In genomic region chr15:86872782-86873181, GRCh38 we compare ENCODE assay signal across 20 cellular contexts.
DNase-seq lines count a peak whose midpoint lies in the region; TF ChIP-seq lines count a peak whose summit lies in the region.
"Had no signal": no experiment of that assay in that cellular context is flagged by ENCODE, and none has a peak within 500 bp of the region (broad histone marks: within the 10 kb centered on the region; RNA-seq: fewer than 3 reads in every experiment).

No MANE protein-coding gene starts in this region.

- no peaks in the 10 kb centered on the region for H3K36me3 ChIP-seq in HEK293 (ENCODE audit: control insufficient read depth in 2 of 2, insufficient read depth in 1 of 2, low read length in 2 of 2)
- H3K36me3 ChIP-seq in Karpas-422 (ENCODE audit: insufficient read depth, low read length) = no peaks in the 10 kb centered on the region
- H3K36me3 ChIP-seq: BE2C, BLaER1 had no signal

- H3K9me3 ChIP-seq in HEK293 (ENCODE audit: control insufficient read depth, insufficient read depth, low read depth, low read length) = no peaks in the 10 kb centered on the region; the same call in 1 of the 2 replicates
- H3K9me3 ChIP-seq in Karpas-422 (ENCODE audit: low read length) = no peaks in the 10 kb centered on the region; the same call in 1 of the 2 replicates
- H3K9me3 ChIP-seq: BE2C, BLaER1 had no signal

- TF ChIP-seq CTCF in HEK293 (tag by site-specific recombination; IDR thresholded peaks at IDR 0.05) = no peak

- H3K27ac ChIP-seq in HEK293 (ENCODE audit: extremely low read depth, low read depth, low read length) (no peak overlapping the region), Karpas-422 (ENCODE audit: low read length) (no peak overlapping the region)
- H3K27ac ChIP-seq: BLaER1 had no signal

- H3K9ac ChIP-seq in Karpas-422 (ENCODE audit: low read length) = no peak overlapping the region
- H3K9ac ChIP-seq: BLaER1 had no signal

- no peaks in the 10 kb centered on the region for H3K79me2 ChIP-seq in Karpas-422 (ENCODE audit: low read length)

- no peak overlapping the region for H2AFZ ChIP-seq in Karpas-422 (ENCODE audit: low read length)

- no peaks in the 10 kb centered on the region for H3K9me2 ChIP-seq in Karpas-422 (replicated peaks; ENCODE audit: insufficient read depth, low read length)

- CTCF ChIA-PET in HEK293 (lab: Yijun Ruan, JAX) = interaction anchor here (1.6 kb wide), 1 partner anchor 12 kb away, joined by 5 read pairs; no protein-coding TSS in a partner anchor

- POLR2A ChIA-PET in HEK293 (lab: Yijun Ruan, JAX) = no interaction called here

- H4K20me1 ChIP-seq in Karpas-422 (ENCODE audit: insufficient read depth, low read depth, low read length) = no peaks in the 10 kb centered on the region
- H4K20me1 ChIP-seq: BLaER1 had no signal

- H3K4me1 ChIP-seq in HEK293 (ENCODE audit: control insufficient read depth, insufficient read depth, low read length) (peaks cover 10% of the 10 kb centered on the region), Karpas-422 (ENCODE audit: low read length) (no peaks in the 10 kb centered on the region)
- H3K4me1 ChIP-seq: BE2C, BLaER1 had no signal

- H3K27me3 ChIP-seq in Karpas-422 (ENCODE audit: low read length) = no peaks in the 10 kb centered on the region
- H3K27me3 ChIP-seq: BE2C, BLaER1 had no signal

- no peak overlapping the region for H3K4me3 ChIP-seq in HEK293 (ENCODE audit: low read depth, low read length)
- no peak overlapping the region for H3K4me3 ChIP-seq in Karpas-422 (ENCODE audit: low read length)
- H3K4me3 ChIP-seq: BLaER1, GM12878 had no signal

- H3K4me2 ChIP-seq in Karpas-422 (ENCODE audit: low read depth, low read length, poor library complexity, severe bottlenecking) = no peak overlapping the region
- H3K4me2 ChIP-seq: BLaER1 had no signal

- DNase-seq in NCI-H146 (lab: John Stamatoyannopoulos, UW) = peak; percentile 83
- peak; percentile 0 for DNase-seq in NCI-H69 (lab: John Stamatoyannopoulos, UW)
- DNase-seq in NCI-H82 treated with DMSO at 0.1 percent for 48 hours (lab: John Stamatoyannopoulos, UW; ENCODE audit: unreplicated experiment) = peak; percentile 3
- no peak for DNase-seq in DMS114 treated with DMSO at 0.1 percent for 48 hours (lab: John Stamatoyannopoulos, UW; ENCODE audit: unreplicated experiment)
- DNase-seq in activated effector memory CD4-positive, alpha-beta T cell treated with anti-CD3 and anti-CD28 coated beads, Interleukin-2, amount 50 U/mL, for 16 hours = no peak
- DNase-seq in Karpas-422 = no peak
- DNase-seq in GDM1 (lab: John Stamatoyannopoulos, UW) = no peak
- DNase-seq: 8988T; ACHN; BE2C; C1 segment of cervical spinal cord; CD4-positive, alpha-beta memory T cell; CD4-positive, CD25-positive, alpha-beta regulatory T cell; CD8-positive, alpha-beta memory T cell; COR-L47; DMS 273 treated with DMSO at 0.1 percent for 48 hours; DMS79 treated with DMSO at 0.1 percent for 48 hours had no signal

TF ChIP-seq in HEK293, 187 proteins besides CTCF, POLR2A, EP300 and RAD21:
- TF ChIP-seq ZNF146 (tag by site-specific recombination; IDR thresholded peaks at IDR 0.05) (no peak), SALL2 (tag by site-specific recombination; IDR thresholded peaks at IDR 0.05; ENCODE audit: borderline replicate concordance) (no peak), ZNF221 (tag by site-specific recombination; IDR thresholded peaks at IDR 0.05; ENCODE audit: borderline replicate concordance) (no peak), MEIS1 (CRISPR knock-in tag; IDR thresholded peaks at IDR 0.05; ENCODE audit: borderline replicate concordance) (peak; percentile 44; the same call in 1 of the 2 replicates)

Comparison
In these comparisons a context has a peak if more than half of its experiments do, and no peak if none do; other contexts are left out.
1. DNase-seq: peak in NCI-H146 (single experiment), NCI-H69 (single experiment) and NCI-H82 treated with DMSO at 0.1 percent for 48 hours (single experiment); none in DMS114 treated with DMSO at 0.1 percent for 48 hours (single experiment), activated effector memory CD4-positive, alpha-beta T cell treated with anti-CD3 and anti-CD28 coated beads, Interleukin-2, amount 50 U/mL, for 16 hours (single experiment), Karpas-422 (single experiment) and GDM1 (single experiment).